In the genomic region with DNA sequence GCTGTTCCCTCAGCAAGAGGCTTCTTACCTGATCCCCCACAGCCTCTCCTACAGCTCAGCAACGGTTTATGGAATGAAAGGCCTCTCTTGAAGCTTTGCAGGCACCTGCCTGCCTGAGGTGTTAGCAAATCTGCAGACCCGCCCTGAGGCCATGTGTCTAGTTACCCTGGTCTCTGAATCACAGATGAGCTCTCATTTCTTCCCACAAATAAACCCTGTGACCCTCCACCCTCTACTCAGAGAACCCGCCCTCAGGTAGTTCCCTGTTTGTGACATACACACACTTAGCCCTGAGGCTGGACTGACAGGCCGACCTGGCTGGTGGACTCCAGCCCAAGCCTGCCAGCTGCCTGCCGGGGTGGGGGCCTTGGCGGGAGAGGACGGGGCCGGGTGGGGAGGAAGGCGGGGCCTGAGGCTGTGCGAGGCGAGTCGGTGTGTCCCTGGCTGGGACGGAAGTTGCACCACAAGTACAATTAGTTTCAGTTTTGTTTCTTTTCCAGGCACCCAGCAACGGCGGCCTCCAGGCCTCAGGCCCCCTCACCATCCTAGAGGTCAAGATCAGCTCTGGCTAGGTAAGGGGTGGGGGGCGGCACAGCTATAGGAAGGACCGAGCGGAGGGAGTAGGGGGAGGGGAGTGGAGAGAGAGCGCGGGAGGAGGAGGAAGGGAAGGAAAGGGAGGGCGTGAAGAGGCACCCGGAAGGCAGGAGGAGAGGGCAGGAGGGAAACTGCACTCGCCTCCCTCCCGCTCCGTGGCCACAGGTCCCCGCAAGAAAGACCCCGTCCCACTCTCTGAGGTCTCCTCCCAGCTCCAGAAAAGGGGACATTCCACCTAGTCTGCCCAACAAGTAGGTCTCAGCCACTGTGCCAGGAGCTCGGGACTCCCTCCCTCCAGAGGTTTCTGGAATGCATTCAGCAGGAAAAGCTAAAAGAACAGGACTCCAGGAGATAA, we compare ENCODE assay signal across 8 cellular contexts. TPM values are rescaled to one million over a fixed set of nuclear protein-coding genes. Genes with fewer than 3 reads are reported as not detected.
DNase-seq lines count a peak whose midpoint lies in the region; ATAC-seq and TF ChIP-seq lines count a peak whose summit lies in the region.

A gene with protein sequence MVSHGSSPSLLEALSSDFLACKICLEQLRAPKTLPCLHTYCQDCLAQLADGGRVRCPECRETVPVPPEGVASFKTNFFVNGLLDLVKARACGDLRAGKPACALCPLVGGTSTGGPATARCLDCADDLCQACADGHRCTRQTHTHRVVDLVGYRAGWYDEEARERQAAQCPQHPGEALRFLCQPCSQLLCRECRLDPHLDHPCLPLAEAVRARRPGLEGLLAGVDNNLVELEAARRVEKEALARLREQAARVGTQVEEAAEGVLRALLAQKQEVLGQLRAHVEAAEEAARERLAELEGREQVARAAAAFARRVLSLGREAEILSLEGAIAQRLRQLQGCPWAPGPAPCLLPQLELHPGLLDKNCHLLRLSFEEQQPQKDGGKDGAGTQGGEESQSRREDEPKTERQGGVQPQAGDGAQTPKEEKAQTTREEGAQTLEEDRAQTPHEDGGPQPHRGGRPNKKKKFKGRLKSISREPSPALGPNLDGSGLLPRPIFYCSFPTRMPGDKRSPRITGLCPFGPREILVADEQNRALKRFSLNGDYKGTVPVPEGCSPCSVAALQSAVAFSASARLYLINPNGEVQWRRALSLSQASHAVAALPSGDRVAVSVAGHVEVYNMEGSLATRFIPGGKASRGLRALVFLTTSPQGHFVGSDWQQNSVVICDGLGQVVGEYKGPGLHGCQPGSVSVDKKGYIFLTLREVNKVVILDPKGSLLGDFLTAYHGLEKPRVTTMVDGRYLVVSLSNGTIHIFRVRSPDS (plus strand): TSS at position 482 of the 949 bp plus-strand sequence. CDS start 1,832 bp downstream, outside the sequence.

- DNase-seq in C1 segment of cervical spinal cord (lab: John Stamatoyannopoulos, UW) (peak in 13 of 14 donors; percentile 36 to 87 (median 57)), activated T-cell treated with anti-CD3 and anti-CD28 coated beads for 24 hours (ENCODE audit: low read depth) (peak; percentile 62), epithelial cell of proximal tubule (ENCODE audit: low read depth) (no peak)
- peak; percentile 53 to 56 for DNase-seq in stimulated activated CD8-positive, alpha-beta memory T cell treated with anti-CD3 and anti-CD28 coated beads, Interleukin-7, amount 100 ng/mL, for 1 hour (ENCODE audit: low read depth in 2 of 2)

- ATAC-seq in GM19395 (IDR thresholded peaks at IDR 0.05; ENCODE audit: unreplicated experiment) (peak; percentile 88), HG03565 (IDR thresholded peaks at IDR 0.05; ENCODE audit: unreplicated experiment) (peak; percentile 66)

- peak within 1 kb of the TSS; percentile 56 for H3K27ac ChIP-seq in OCI-LY1 (ENCODE audit: low read depth, low read length, poor library complexity, severe bottlenecking)

- H3K4me1 ChIP-seq in OCI-LY1 (ENCODE audit: insufficient read depth, low read length, severe bottlenecking) (peaks cover 15% of the 10 kb centered on the region), mucosa of stomach (ENCODE audit: control insufficient read depth, insufficient read depth, low read length) (peaks cover 22% of the 10 kb centered on the region)

- H3K79me2 ChIP-seq in OCI-LY1 (ENCODE audit: insufficient read depth, low read length) = no peaks in the 10 kb centered on the region

- H3K9ac ChIP-seq in OCI-LY1 (ENCODE audit: low read length) = peak within 1 kb of the TSS; percentile 92
- peak within 1 kb of the TSS; percentile 97 for H3K9ac ChIP-seq in mucosa of stomach (ENCODE audit: low read length)

- H4K20me1 ChIP-seq in OCI-LY1 (ENCODE audit: insufficient read depth, low read length) = no peaks in the 10 kb centered on the region

- peak within 1 kb of the TSS; percentile 17; the same call in 1 of the 2 replicates for H2AFZ ChIP-seq in OCI-LY1 (ENCODE audit: low read length)

- H3K4me2 ChIP-seq in OCI-LY1 (ENCODE audit: low read length) = peak within 1 kb of the TSS; percentile 86

- no peaks in the 10 kb centered on the region for H3F3A ChIP-seq in OCI-LY1 (ENCODE audit: insufficient read depth, low read length)

- H3K4me3 ChIP-seq in OCI-LY1 (ENCODE audit: low read depth, low read length, poor library complexity, severe bottlenecking) = peak within 1 kb of the TSS; percentile 83
- peak within 1 kb of the TSS; percentile 95 for H3K4me3 ChIP-seq in epithelial cell of proximal tubule (ENCODE audit: low read depth, low read length)
- H3K4me3 ChIP-seq in mucosa of stomach (ENCODE audit: low read length) = peak within 1 kb of the TSS; percentile 90

- TF ChIP-seq CTCF in OCI-LY1 (IDR thresholded peaks at IDR 0.05; ENCODE audit: low read length) (no peak), epithelial cell of proximal tubule (conservative IDR thresholded peaks at IDR 0.05; ENCODE audit: low read depth, low read length) (no peak)

- no peaks in the 10 kb centered on the region for H3K9me3 ChIP-seq in OCI-LY1 (ENCODE audit: low read length)
- H3K9me3 ChIP-seq in mucosa of stomach (ENCODE audit: control insufficient read depth, low read length) = no peaks in the 10 kb centered on the region

- H3K36me3 ChIP-seq in OCI-LY1 (ENCODE audit: insufficient read depth, low read length) (peaks cover 33% of the 10 kb centered on the region), mucosa of stomach (ENCODE audit: control insufficient read depth, insufficient read depth, low read length) (peaks cover 7% of the 10 kb centered on the region)

- H3K27me3 ChIP-seq in OCI-LY1 (ENCODE audit: insufficient read depth, low read length) (no peaks in the 10 kb centered on the region), mucosa of stomach (ENCODE audit: control insufficient read depth, insufficient read depth, low read length) (no peaks in the 10 kb centered on the region)

- H3K9me2 ChIP-seq in OCI-LY1 (ENCODE audit: low read depth, low read length) = no peaks in the 10 kb centered on the region

RNA-seq across cellular contexts. Expression of the gene that starts here (rescaled TPM):
- 9.2 and 9.4 TPM in 2 replicates for total RNA-seq in epithelial cell of proximal tubule
